ENCODE assay signal across 21 cellular contexts in the genomic region with DNA sequence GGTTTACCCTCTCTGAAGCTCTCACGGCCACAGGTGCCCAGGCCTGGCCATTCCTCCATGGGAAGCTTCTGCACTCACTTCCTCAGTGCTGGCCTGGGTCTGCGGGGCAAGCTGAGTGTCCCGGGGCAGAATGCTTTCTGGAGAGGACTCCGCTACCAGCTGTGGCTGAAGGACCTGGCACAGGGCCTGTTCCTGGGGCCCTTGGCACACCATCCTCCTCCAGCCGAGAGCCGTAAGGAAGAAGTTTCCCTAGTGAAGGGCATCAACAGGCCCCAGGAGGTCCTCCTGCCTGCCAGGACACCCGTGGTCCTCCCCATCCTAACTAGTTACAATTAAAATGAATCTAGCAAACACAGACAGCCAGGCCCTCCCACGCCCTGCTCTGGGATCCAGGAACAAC. TPM values are rescaled to one million over a fixed set of nuclear protein-coding genes. Genes with fewer than 3 reads are reported as not detected.
DNase-seq lines count a peak whose midpoint lies in the region; ATAC-seq and TF ChIP-seq lines count a peak whose summit lies in the region.
"Had no signal": no experiment of that assay in that cellular context is flagged by ENCODE, and none has a peak within 500 bp of the region (broad histone marks: within the 10 kb centered on the region; RNA-seq: fewer than 3 reads in every experiment).

No MANE protein-coding gene starts in this region.

- ATAC-seq in stimulated activated effector memory CD8-positive, alpha-beta T cell treated with anti-CD3 and anti-CD28 coated beads, Interleukin-12 subunit alpha, Interleukin-12 subunit beta, amount 100 ng/mL, for 72 hours: no peak

- no peak for TF ChIP-seq EP300 in esophagus muscularis mucosa (IDR thresholded peaks at IDR 0.05)

- H3K9me3 ChIP-seq in esophagus muscularis mucosa (no peaks in the 10 kb centered on the region), osteoblast (ENCODE audit: low read depth, low read length) (no peaks in the 10 kb centered on the region)
- H3K9me3 ChIP-seq: colonic mucosa, SJCRH30 had no signal

- H3K79me2 ChIP-seq in ACC112 (ENCODE audit: control insufficient read depth, insufficient read depth, low read length, unreplicated experiment): no peaks in the 10 kb centered on the region
- no peaks in the 10 kb centered on the region for H3K79me2 ChIP-seq in osteoblast (ENCODE audit: insufficient read depth, low read length)

- no peak for TF ChIP-seq CTCF in esophagus muscularis mucosa (IDR thresholded peaks at IDR 0.05)
- TF ChIP-seq CTCF in osteoblast (IDR thresholded peaks at IDR 0.05; ENCODE audit: extremely low read depth, low read depth, low read length): no peak

- H2AFZ ChIP-seq in ACC112 (ENCODE audit: low read length, unreplicated experiment) (no peak overlapping the region), osteoblast (ENCODE audit: low read length) (no peak overlapping the region)

- WGBS in esophagus muscularis mucosa: 76% methylated on average over 8 of the region's 8 CpGs

- H3K27ac ChIP-seq in ACC112 (ENCODE audit: low read depth, low read length): peak overlapping the region; percentile 22; the same call in 1 of the 2 replicates
- peak overlapping the region; percentile 28 to 78 (median 55) for H3K27ac ChIP-seq in esophagus muscularis mucosa (replicated peaks in 1 of 4)
- H3K27ac ChIP-seq in osteoblast (ENCODE audit: low read depth, low read length): peak overlapping the region; percentile 54
- H3K27ac ChIP-seq: colonic mucosa, SJCRH30 had no signal

- H3K36me3 ChIP-seq in ACC112 (ENCODE audit: insufficient read depth, low read length) (no peaks in the 10 kb centered on the region), esophagus muscularis mucosa (peaks cover 0 to 4% (median 0%) of the 10 kb centered on the region in 4 donors), osteoblast (ENCODE audit: insufficient read depth, low read length) (no peaks in the 10 kb centered on the region)
- H3K36me3 ChIP-seq: colonic mucosa, SJCRH30 had no signal

- H3K4me1 Mint-ChIP-seq in stimulated activated effector memory CD8-positive, alpha-beta T cell treated with anti-CD3 and anti-CD28 coated beads, Interleukin-12 subunit alpha, Interleukin-12 subunit beta, amount 100 ng/mL, for 72 hours: peaks cover 15% of the 10 kb centered on the region

- H3K27ac Mint-ChIP-seq in stimulated activated effector memory CD8-positive, alpha-beta T cell treated with anti-CD3 and anti-CD28 coated beads, Interleukin-12 subunit alpha, Interleukin-12 subunit beta, amount 100 ng/mL, for 72 hours: no peak overlapping the region
- H3K27ac Mint-ChIP-seq: activated naive CD8-positive, alpha-beta T cell treated with anti-CD3 and anti-CD28 coated beads for 36 hours had no signal

- no peaks in the 10 kb centered on the region for H3K36me3 Mint-ChIP-seq in stimulated activated effector memory CD8-positive, alpha-beta T cell treated with anti-CD3 and anti-CD28 coated beads, Interleukin-12 subunit alpha, Interleukin-12 subunit beta, amount 100 ng/mL, for 72 hours
- H3K36me3 Mint-ChIP-seq: CD4-positive, CD25-positive, alpha-beta regulatory T cell had no signal

- no peaks in the 10 kb centered on the region for H4K20me1 ChIP-seq in osteoblast (ENCODE audit: insufficient read depth, low read length)

- H3K27me3 ChIP-seq in ACC112 (ENCODE audit: insufficient read depth, low read length) (no peaks in the 10 kb centered on the region), esophagus muscularis mucosa (no peaks in the 10 kb centered on the region), osteoblast (ENCODE audit: insufficient read depth, low read length) (no peaks in the 10 kb centered on the region)
- H3K27me3 ChIP-seq: colonic mucosa had no signal

- intact Hi-C loops in esophagus muscularis mucosa (cut with DNase I): loop anchor here (2.0 to 10.0 kb wide), 3 partner anchors 47 to 347 kb away; no protein-coding TSS in a partner anchor

- H3K4me1 ChIP-seq in ACC112 (ENCODE audit: control insufficient read depth, insufficient read depth, low read length, unreplicated experiment): peaks cover 57% of the 10 kb centered on the region
- H3K4me1 ChIP-seq in esophagus muscularis mucosa: peaks cover 40 to 87% (median 61%) of the 10 kb centered on the region in 4 donors
- peaks cover 62% of the 10 kb centered on the region for H3K4me1 ChIP-seq in osteoblast (ENCODE audit: insufficient read depth, low read length)
- H3K4me1 ChIP-seq: colonic mucosa had no signal

- H3K9me3 Mint-ChIP-seq in stimulated activated effector memory CD8-positive, alpha-beta T cell treated with anti-CD3 and anti-CD28 coated beads, Interleukin-12 subunit alpha, Interleukin-12 subunit beta, amount 100 ng/mL, for 72 hours: peaks cover 3% of the 10 kb centered on the region

- TF ChIP-seq POLR2A in esophagus muscularis mucosa (IDR thresholded peaks at IDR 0.05; ENCODE audit: low read depth): no peak

- H3K4me3 Mint-ChIP-seq in stimulated activated effector memory CD8-positive, alpha-beta T cell treated with anti-CD3 and anti-CD28 coated beads, Interleukin-12 subunit alpha, Interleukin-12 subunit beta, amount 100 ng/mL, for 72 hours: no peak overlapping the region
- H3K4me3 Mint-ChIP-seq: activated naive CD8-positive, alpha-beta T cell treated with anti-CD3 and anti-CD28 coated beads for 36 hours; brain; CD4-positive, CD25-positive, alpha-beta regulatory T cell had no signal

- DNase-seq in M059J (ENCODE audit: low read depth): peak; percentile 79
- DNase-seq in esophagus muscularis mucosa (ENCODE audit: extremely low spot score): no peak
- DNase-seq in osteoblast (ENCODE audit: insufficient read length, low spot score, missing footprints): no peak
- no peak for DNase-seq in stimulated activated effector memory CD8-positive, alpha-beta T cell treated with anti-CD3 and anti-CD28 coated beads, Interleukin-12 subunit alpha, Interleukin-12 subunit beta, amount 100 ng/mL, for 72 hours (ENCODE audit: low spot score in 2 of 2)
- DNase-seq in NCI-H146 treated with DMSO at 0.1 percent for 48 hours (lab: John Stamatoyannopoulos, UW; ENCODE audit: unreplicated experiment): no peak
- DNase-seq in NCI-H1417 treated with DMSO at 0.1 percent for 48 hours (lab: John Stamatoyannopoulos, UW): no peak
- DNase-seq in NCI-H2171 treated with DMSO at 0.1 percent for 48 hours (lab: John Stamatoyannopoulos, UW): no peak
- DNase-seq: activated CD4-positive, alpha-beta T cell treated with anti-CD3 and anti-CD28 coated beads for 4 hours; activated naive CD8-positive, alpha-beta T cell treated with anti-CD3 and anti-CD28 coated beads for 36 hours; CD4-positive, CD25-positive, alpha-beta regulatory T cell; colonic mucosa; NCI-H1092; NCI-H2107; OCI-M1; SJCRH30; stimulated activated CD8-positive, alpha-beta memory T cell treated with anti-CD3 and anti-CD28 coated beads, Interleukin-4, amount 100 ng/mL, for 48 hours had no signal

- H3K4me3 ChIP-seq in ACC112 (ENCODE audit: low read depth, low read length) (no peak overlapping the region), esophagus muscularis mucosa (no peak overlapping the region), osteoblast (ENCODE audit: insufficient read depth, low read length) (no peak overlapping the region)
- H3K4me3 ChIP-seq: colonic mucosa, SJCRH30 had no signal

- H3K4me2 ChIP-seq in osteoblast (ENCODE audit: insufficient read depth, low read length): no peak overlapping the region

RNA-seq across cellular contexts. Expression of gene KCNK15, which starts 14.0 kb away (rescaled TPM):
- total RNA-seq in M059J (2014; rRNA removed; shearing (Covaris generic)): not detected in 2 replicates
- total RNA-seq in esophagus muscularis mucosa (1 to 10 TPM; 3.6 to 5.6 (median 5.0) TPM), osteoblast (81.3 and 121 TPM in 2 replicates)
- total RNA-seq: CD4-positive, CD25-positive, alpha-beta regulatory T cell; lung microvascular endothelial cell; myocyte; SJCRH30 had no signal

RNA-seq across cellular contexts. Expression of gene CCN5, which starts 16.5 kb away (rescaled TPM):
- total RNA-seq in M059J (2014; rRNA removed; shearing (Covaris generic)): 0.44 TPM in 1 of 2 replicates, not detected in the other
- 100 to 1,000 TPM; 350 to 833 (median 456) TPM for total RNA-seq in esophagus muscularis mucosa
- 520 and 687 TPM in 2 replicates for total RNA-seq in osteoblast
- total RNA-seq: activated naive CD8-positive, alpha-beta T cell treated with anti-CD3 and anti-CD28 coated beads for 36 hours; CD4-positive, CD25-positive, alpha-beta regulatory T cell; lung microvascular endothelial cell; SJCRH30; T-helper 1 cell treated with Interleukin-12 subunit alpha and Interleukin-12 subunit beta and Interleukin-4 antibody, amounts not matched to agents 30 ng/mL and 1 ng/mL, for 36 hours had no signal

Comparison
In these comparisons a context has a peak if more than half of its experiments do, and no peak if none do; other contexts are left out.
1. RNA of gene KCNK15, which starts 14.0 kb away (total RNA-seq): 81.3 to 121 TPM in osteoblast; 3.6 to 5.6 TPM in esophagus muscularis mucosa and not detected in M059J; every median in the first group is over 10 times any median in the second.
2. RNA of gene CCN5, which starts 16.5 kb away (total RNA-seq): 520 to 687 TPM in osteoblast and 350 to 833 TPM in esophagus muscularis mucosa; 0.44 TPM in M059J; every median in the first group is over 100 times any median in the second.
3. Peak in every context shown above with its lines, with median percentiles within 50 percentile points of each other: H3K27ac ChIP-seq.